ENCODE assay signal across 8 cellular contexts in genomic region chr4:158722917-158723793, GRCh38. TPM values are rescaled to one million over a fixed set of nuclear protein-coding genes. Genes with fewer than 3 reads are reported as not detected.
DNase-seq lines count a peak whose midpoint lies in the region; ATAC-seq and TF ChIP-seq lines count a peak whose summit lies in the region.

PPID (minus strand) TSS chr4:158723396; CDS start chr4:158723288, 108 bp downstream.

- H3K4me1 ChIP-seq in suprapubic skin = peaks cover 9% of the 10 kb centered on the region

- peak; percentile 86 to 95 for ATAC-seq in activated naive CD4-positive, alpha-beta T cell treated with anti-CD3 and anti-CD28 coated beads, Interleukin-2, amount 50 U/mL, for 72 hours

- TF ChIP-seq CTCF in HFFc6 (IDR thresholded peaks at IDR 0.05) (peak; percentile 14; the same call in 1 of the 2 replicates), suprapubic skin (IDR thresholded peaks at IDR 0.05) (no peak)

- WGBS in suprapubic skin = under 1% methylated on average over 39 of the region's 65 CpGs

- no peaks in the 10 kb centered on the region for H3K9me3 ChIP-seq in suprapubic skin

- peaks cover 30% of the 10 kb centered on the region for H3K36me3 Mint-ChIP-seq in HFFc6 (ENCODE audit: low read depth)
- H3K36me3 Mint-ChIP-seq in activated naive CD4-positive, alpha-beta T cell treated with anti-CD3 and anti-CD28 coated beads, Interleukin-2, amount 50 U/mL, for 72 hours = peaks cover 35 to 38% of the 10 kb centered on the region in 2 donors

- peak within 1 kb of the TSS; percentile 92 for H3K27ac Mint-ChIP-seq in HFFc6
- peak within 1 kb of the TSS; percentile 95 to 99 for H3K27ac Mint-ChIP-seq in activated naive CD4-positive, alpha-beta T cell treated with anti-CD3 and anti-CD28 coated beads, Interleukin-2, amount 50 U/mL, for 72 hours

- DNase-seq in HFFc6 = peak; percentile 65
- DNase-seq in NAMALWA (ENCODE audit: low spot score) = peak; percentile 88
- DNase-seq in SKM-1 (lab: John Stamatoyannopoulos, UW; ENCODE audit: unreplicated experiment) = peak; percentile 52
- DNase-seq in activated naive CD4-positive, alpha-beta T cell treated with anti-CD3 and anti-CD28 coated beads, Interleukin-2, amount 50 U/mL, for 72 hours (ENCODE audit: low spot score in 2 of 2) = peak; percentile 80 to 88
- peak; percentile 23 for DNase-seq in glomerular endothelial cell (ENCODE audit: extremely low read depth, low read depth, low spot score)
- DNase-seq in occipital lobe (lab: John Stamatoyannopoulos, UW) = peak; percentile 76
- peak; percentile 89 to 91 for DNase-seq in suprapubic skin (ENCODE audit: low spot score in 2 of 2)

- H3K4me1 Mint-ChIP-seq in HFFc6 (ENCODE audit: low read depth) = peaks cover 15% of the 10 kb centered on the region

- peak within 1 kb of the TSS; percentile 98 for H3K4me3 Mint-ChIP-seq in HFFc6

- peaks cover 17% of the 10 kb centered on the region for H3K36me3 ChIP-seq in suprapubic skin

- H3K27me3 ChIP-seq in suprapubic skin = no peaks in the 10 kb centered on the region

- H3K27me3 Mint-ChIP-seq in HFFc6 (ENCODE audit: insufficient read depth) = no peaks in the 10 kb centered on the region; the same call in 1 of the 2 replicates

- peak in 1 of 2 donors; percentile 56 for TF ChIP-seq POLR2A in suprapubic skin (IDR thresholded peaks at IDR 0.05)

- H3K4me3 ChIP-seq in GM08714 (ENCODE audit: low read length) = peak within 1 kb of the TSS; percentile 91
- H3K4me3 ChIP-seq in suprapubic skin = peak within 1 kb of the TSS; percentile 76

- peak within 1 kb of the TSS; percentile 90 for H3K27ac ChIP-seq in suprapubic skin

- no peaks in the 10 kb centered on the region for H3K9me3 Mint-ChIP-seq in HFFc6
- H3K9me3 Mint-ChIP-seq in activated naive CD4-positive, alpha-beta T cell treated with anti-CD3 and anti-CD28 coated beads, Interleukin-2, amount 50 U/mL, for 72 hours = no peaks in the 10 kb centered on the region

- TF ChIP-seq EP300 in suprapubic skin (IDR thresholded peaks at IDR 0.05) = no peak

RNA-seq across cellular contexts. Expression of gene PPID, which starts in this region (rescaled TPM):
- total RNA-seq in HFFc6 (2021; fragmentation: NEBNext Ultra II Directional; extraction: Animal tissue kit (Norgen Biotek cat#: 25700)) = 10 to 100 TPM; 23.2 to 30.2 (median 23.9) TPM
- total RNA-seq in activated naive CD4-positive, alpha-beta T cell treated with anti-CD3 and anti-CD28 coated beads, Interleukin-2, amount 50 U/mL, for 72 hours = 10 to 100 TPM; 60.8 to 68.4 TPM
- total RNA-seq in glomerular endothelial cell (33.2 and 35.5 TPM in 2 replicates), occipital lobe (27.1 TPM), suprapubic skin (10 to 100 TPM in 3 of 4 donors, 1 to 10 TPM in 1; 8.1 to 18.9 (median 12.6) TPM)

Comparison
In these comparisons a context has a peak if more than half of its experiments do, and no peak if none do; other contexts are left out.
1. Peak in every context shown above with its lines: DNase-seq, ATAC-seq, H3K4me3 ChIP-seq and H3K27ac ChIP-seq.
2. DNase-seq: peak in every context shown above with its lines; median percentile 90 in suprapubic skin; 88 in NAMALWA; 84 in activated naive CD4-positive, alpha-beta T cell treated with anti-CD3 and anti-CD28 coated beads, Interleukin-2, amount 50 U/mL, for 72 hours; 76 in occipital lobe; 65 in HFFc6; 52 in SKM-1; 23 in glomerular endothelial cell.